Comparison of ENCODE assay signal across 8 cellular contexts in genomic region chr15:28977377-28978010, GRCh38.
DNase-seq lines count a peak whose midpoint lies in the region; ATAC-seq and TF ChIP-seq lines count a peak whose summit lies in the region.

No MANE protein-coding gene starts in this region.

- TF ChIP-seq CTCF in epithelial cell of esophagus (IDR thresholded peaks at IDR 0.05; ENCODE audit: insufficient read depth, low read depth, low read length, missing control alignments) (no peak), mucosa of descending colon (IDR thresholded peaks at IDR 0.05) (no peak)

- no peaks in the 10 kb centered on the region for H3K9me3 ChIP-seq in mucosa of descending colon

- DNase-seq in CD1c-positive myeloid dendritic cell (ENCODE audit: extremely low spot score), result peak; percentile 10
- peak; percentile 95 for DNase-seq in epithelial cell of esophagus (ENCODE audit: low read depth)
- DNase-seq in mucosa of descending colon, result no peak
- no peak for DNase-seq in activated CD4-positive, alpha-beta T cell treated with anti-CD3 and anti-CD28 coated beads for 48 hours
- no peak for DNase-seq in activated gamma-delta T cell (lab: John Stamatoyannopoulos, UW)
- no peak for DNase-seq in DMS153 (lab: John Stamatoyannopoulos, UW)

- no peaks in the 10 kb centered on the region for H3K36me3 ChIP-seq in mucosa of descending colon (ENCODE audit: low read depth)

- ATAC-seq in mucosa of descending colon, result peak; percentile 24
- ATAC-seq in GM19351 (IDR thresholded peaks at IDR 0.05; ENCODE audit: unreplicated experiment), result no peak

- no peak overlapping the region for H3K4me3 ChIP-seq in epithelial cell of esophagus (ENCODE audit: low read length)
- H3K4me3 ChIP-seq in mucosa of descending colon, result no peak overlapping the region

- intact Hi-C loops in mucosa of descending colon (cut with DNase I, micrococcal nuclease), result no loop called here

- no peaks in the 10 kb centered on the region for H3K4me1 ChIP-seq in mucosa of descending colon (ENCODE audit: low read depth)

TF ChIP-seq in PFSK-1, 5 proteins besides CTCF, POLR2A, EP300 and RAD21:
- TF ChIP-seq REST (IDR thresholded peaks at IDR 0.05; ENCODE audit: insufficient read depth in 1 of 2, low read depth in 2 of 2, low read length in 2 of 2) (peak; percentile 57 to 87; a peak in 3 of 4 replicates), TAF1 (IDR thresholded peaks at IDR 0.05; ENCODE audit: borderline replicate concordance, insufficient read depth, low read length) (no peak), SIN3A (IDR thresholded peaks at IDR 0.05; ENCODE audit: borderline replicate concordance, insufficient read depth, low read length) (no peak)

Comparison
In these comparisons a context has a peak if more than half of its experiments do, and no peak if none do; other contexts are left out.
1. DNase-seq: peak in CD1c-positive myeloid dendritic cell (single experiment) and epithelial cell of esophagus (single experiment); none in mucosa of descending colon (0 of 3), activated CD4-positive, alpha-beta T cell treated with anti-CD3 and anti-CD28 coated beads for 48 hours (single experiment), activated gamma-delta T cell (single experiment) and DMS153 (single experiment).